ENCODE assay signal across 8 cellular contexts in the genomic region with DNA sequence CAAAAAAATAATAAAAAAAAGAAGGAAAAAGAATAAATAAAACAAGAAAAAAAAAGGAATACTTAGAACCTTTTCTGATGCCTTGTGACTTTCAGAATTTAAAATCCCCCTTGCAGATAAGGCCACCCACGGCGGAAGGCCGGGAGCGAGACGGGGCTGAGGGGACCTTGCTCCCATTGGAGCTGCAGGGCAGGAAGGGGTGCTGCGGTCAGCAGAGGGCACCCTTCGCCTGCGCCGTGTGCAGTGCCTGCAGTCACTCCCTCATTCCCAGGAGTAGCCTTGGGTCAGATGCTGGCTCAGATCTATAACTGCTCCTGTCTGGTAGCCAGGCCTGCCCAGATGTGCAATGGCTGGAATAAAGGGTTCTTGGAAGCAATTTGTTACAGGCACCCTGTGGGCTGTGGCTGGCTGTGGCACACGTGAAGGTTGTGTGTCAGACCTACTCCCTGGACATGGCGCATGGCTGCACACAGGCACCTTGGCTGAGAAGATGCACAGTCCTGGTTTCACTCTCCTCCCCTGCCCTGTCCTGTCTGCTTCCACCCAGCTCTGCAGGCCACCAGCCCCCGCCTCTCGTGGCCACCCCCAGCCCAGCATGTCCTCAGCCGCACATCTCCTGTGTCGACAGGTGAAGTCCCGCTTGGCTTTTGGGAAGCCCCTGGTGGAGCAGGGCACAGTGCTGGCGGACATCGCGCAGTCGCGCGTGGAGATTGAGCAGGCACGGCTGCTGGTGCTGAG. TPM values are rescaled to one million over a fixed set of nuclear protein-coding genes. Genes with fewer than 3 reads are reported as not detected.
DNase-seq lines count a peak whose midpoint lies in the region; ATAC-seq, FAIRE-seq and TF ChIP-seq lines count a peak whose summit lies in the region.

No MANE protein-coding gene starts in this region.

- H3K9me3 ChIP-seq in OCI-LY1 (ENCODE audit: low read length) (no peaks in the 10 kb centered on the region), endothelial cell of umbilical vein (replicated peaks; ENCODE audit: control insufficient read depth, insufficient read depth, low read length) (no peaks in the 10 kb centered on the region)

- H4K20me1 ChIP-seq in OCI-LY1 (ENCODE audit: insufficient read depth, low read length) (no peaks in the 10 kb centered on the region), endothelial cell of umbilical vein (replicated peaks; ENCODE audit: control insufficient read depth, extremely low read depth, insufficient read depth, low read length) (no peaks in the 10 kb centered on the region)

- H3K4me3 ChIP-seq in OCI-LY1 (ENCODE audit: low read depth, low read length, poor library complexity, severe bottlenecking) (no peak overlapping the region), endothelial cell of umbilical vein (replicated peaks in 1 of 3; ENCODE audit: insufficient read depth in 1 of 3, low read depth in 1 of 3, low read length in 3 of 3) (no peak overlapping the region)

- no peaks in the 10 kb centered on the region for H3K27me3 ChIP-seq in OCI-LY1 (ENCODE audit: insufficient read depth, low read length)
- no peaks in the 10 kb centered on the region for H3K27me3 ChIP-seq in endothelial cell of umbilical vein (ENCODE audit: control insufficient read depth in 2 of 2, insufficient read depth in 2 of 2, low read length in 2 of 2)

- H3F3A ChIP-seq in OCI-LY1 (ENCODE audit: insufficient read depth, low read length), result no peaks in the 10 kb centered on the region

- H3K9ac ChIP-seq in OCI-LY1 (ENCODE audit: low read length) (no peak overlapping the region), endothelial cell of umbilical vein (replicated peaks; ENCODE audit: extremely low read depth, insufficient read depth, low read length) (no peak overlapping the region)

- intact Hi-C loops in endothelial cell of umbilical vein (cut with micrococcal nuclease), result loop anchor here (1.0 to 2.0 kb wide), 4 partner anchors 13 to 67 kb away; partner anchors contain the start of genes ACAD10 and ALDH2

- dilution Hi-C loops in endothelial cell of umbilical vein (cut with MboI; ENCODE audit: extremely low pct_ligation_motif_present, low sequenced_read_pairs), result no loop called here

- peak; percentile 78 for FAIRE-seq in endothelial cell of umbilical vein (lab: Jason Lieb, UNC)

- TF ChIP-seq POLR2A in endothelial cell of umbilical vein (IDR thresholded peaks at IDR 0.05; ENCODE audit: low read depth, low read length), result no peak

- H3K4me1 ChIP-seq in OCI-LY1 (ENCODE audit: insufficient read depth, low read length, severe bottlenecking), result peaks cover 11% of the 10 kb centered on the region
- peaks cover 11% of the 10 kb centered on the region for H3K4me1 ChIP-seq in endothelial cell of umbilical vein (ENCODE audit: control insufficient read depth, extremely low read depth, insufficient read depth, low read length)

- POLR2A ChIA-PET in endothelial cell of umbilical vein (lab: Charles Lee), result interaction anchor here (1.0 kb wide), 1 partner anchor 22 kb away, joined by 5 read pairs; no protein-coding TSS in a partner anchor

- TF ChIP-seq CTCF in OCI-LY1 (IDR thresholded peaks at IDR 0.05; ENCODE audit: low read length), result peak; percentile 57
- peak; percentile 75 to 85 for TF ChIP-seq CTCF in endothelial cell of umbilical vein (IDR thresholded peaks at IDR 0.05; ENCODE audit: extremely low read depth in 1 of 2, insufficient read depth in 1 of 2, low read depth in 1 of 2, low read length in 2 of 2)

- H3K27ac ChIP-seq in OCI-LY1 (ENCODE audit: low read depth, low read length, poor library complexity, severe bottlenecking) (no peak overlapping the region), endothelial cell of umbilical vein (ENCODE audit: insufficient read depth, low read depth, low read length) (no peak overlapping the region)

- DNase-seq in SIG-M5 treated with dmso at 0.1 percent for 504 hours (lab: John Stamatoyannopoulos, UW; ENCODE audit: unreplicated experiment), result peak; percentile 30
- no peak for DNase-seq in SIG-M5 (lab: John Stamatoyannopoulos, UW)
- peak; percentile 59 for DNase-seq in endothelial cell of umbilical vein (ENCODE audit: low read depth, low spot score)
- DNase-seq in mucosa of gallbladder (ENCODE audit: low spot score), result peak; percentile 54
- DNase-seq in activated gamma-delta T cell treated with Interleukin-2 at 50 U/mL for 16 hours, result no peak

- no peak for ATAC-seq in HG03460 (IDR thresholded peaks at IDR 0.05; ENCODE audit: unreplicated experiment)
- no peak for ATAC-seq in HG02642 (IDR thresholded peaks at IDR 0.05; ENCODE audit: poor library complexity, unreplicated experiment)

- no peaks in the 10 kb centered on the region for H3K36me3 ChIP-seq in OCI-LY1 (ENCODE audit: insufficient read depth, low read length)
- H3K36me3 ChIP-seq in endothelial cell of umbilical vein (ENCODE audit: control insufficient read depth in 2 of 2, extremely low read depth in 1 of 2, insufficient read depth in 2 of 2, low read length in 2 of 2), result peaks cover 0 to 4% of the 10 kb centered on the region in 2 experiments

- no TSS peak for BruUV-seq in endothelial cell of umbilical vein (replicated peaks; lab: Mats Ljungman, UMichigan)

- H3K9me2 ChIP-seq in OCI-LY1 (ENCODE audit: low read depth, low read length), result no peaks in the 10 kb centered on the region

- H3K4me2 ChIP-seq in OCI-LY1 (ENCODE audit: low read length), result no peak overlapping the region
- H3K4me2 ChIP-seq in endothelial cell of umbilical vein (ENCODE audit: insufficient read depth, low read length), result no peak overlapping the region

- H3K79me2 ChIP-seq in OCI-LY1 (ENCODE audit: insufficient read depth, low read length), result no peaks in the 10 kb centered on the region
- H3K79me2 ChIP-seq in endothelial cell of umbilical vein (ENCODE audit: control insufficient read depth, insufficient read depth, low read length), result no peaks in the 10 kb centered on the region

- CTCF ChIA-PET in endothelial cell of umbilical vein (lab: Charles Lee), result interaction anchor here (0.6 to 7.2 kb wide), 18 partner anchors 9 to 72 kb away, joined by 3 to 262 read pairs (median 4); partner anchors contain the start of gene ALDH2

- H2AFZ ChIP-seq in OCI-LY1 (ENCODE audit: low read length) (no peak overlapping the region), endothelial cell of umbilical vein (ENCODE audit: low read depth, low read length) (no peak overlapping the region)

- H3K9me1 ChIP-seq in endothelial cell of umbilical vein (replicated peaks; ENCODE audit: control insufficient read depth, extremely low read depth, insufficient read depth, low read length), result no peaks in the 10 kb centered on the region

TF ChIP-seq in endothelial cell of umbilical vein, 7 proteins besides CTCF, POLR2A, EP300 and RAD21:
- no peak for TF ChIP-seq POLR2AphosphoS5 (IDR thresholded peaks at IDR 0.05; ENCODE audit: insufficient read depth, low read depth, low read length)
- TF ChIP-seq, protein P1, sequence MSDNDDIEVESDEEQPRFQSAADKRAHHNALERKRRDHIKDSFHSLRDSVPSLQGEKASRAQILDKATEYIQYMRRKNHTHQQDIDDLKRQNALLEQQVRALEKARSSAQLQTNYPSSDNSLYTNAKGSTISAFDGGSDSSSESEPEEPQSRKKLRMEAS (IDR thresholded peaks at IDR 0.05; ENCODE audit: insufficient read depth, insufficient read length), result no peak
- TF ChIP-seq MYC (IDR thresholded peaks at IDR 0.05; ENCODE audit: low read depth, low read length), result no peak
- no peak for TF ChIP-seq GATA2 (IDR thresholded peaks at IDR 0.05; ENCODE audit: insufficient read depth, insufficient read length, low read depth, low read length)
- no peak for TF ChIP-seq FOS (IDR thresholded peaks at IDR 0.05; ENCODE audit: borderline replicate concordance, insufficient read depth, low read length)
- no peak for TF ChIP-seq EZH2 (IDR thresholded peaks at IDR 0.05; ENCODE audit: borderline replicate concordance, low read depth, low read length, severe bottlenecking)
- no peak for TF ChIP-seq JUN (IDR thresholded peaks at IDR 0.05; ENCODE audit: borderline replicate concordance, insufficient read depth, insufficient read length, low read depth)

RNA-seq across cellular contexts. Expression of gene ALDH2, which starts 13.4 kb away (rescaled TPM):
- total RNA-seq in endothelial cell of umbilical vein (71.4 and 86.5 TPM in 2 replicates), mucosa of gallbladder (259 TPM)
- polyA plus RNA-seq in endothelial cell of umbilical vein, result 58.9 and 69.5 TPM in 2 replicates
- polyA plus RNA-seq in endothelial cell of umbilical vein (2011; cell fraction: cytosol; rRNA removed), result 73.4 and 73.8 TPM in 2 replicates
- 50.2 and 51.5 TPM in 2 replicates for polyA plus RNA-seq in endothelial cell of umbilical vein (2011; cell fraction: nucleus; rRNA removed)
- 63.6 and 129 TPM in 2 replicates for polyA plus RNA-seq in endothelial cell of umbilical vein (2012)
- polyA minus RNA-seq in endothelial cell of umbilical vein, result 61.3 and 61.6 TPM in 2 replicates
- 1.9 TPM for polyA minus RNA-seq in endothelial cell of umbilical vein (2011; cell fraction: cytosol; rRNA and poly(A)+ RNA removed)
- 8.6 and 16.6 TPM in 2 replicates for polyA minus RNA-seq in endothelial cell of umbilical vein (2011; cell fraction: nucleus; rRNA and poly(A)+ RNA removed)

Comparison
In these comparisons a context has a peak if more than half of its experiments do, and no peak if none do; other contexts are left out.
1. DNase-seq: peak in SIG-M5 treated with dmso at 0.1 percent for 504 hours (single experiment), endothelial cell of umbilical vein (single experiment) and mucosa of gallbladder (single experiment); none in SIG-M5 (single experiment) and activated gamma-delta T cell treated with Interleukin-2 at 50 U/mL for 16 hours (single experiment).